In genomic region chr5:88686077-88686541, GRCh38 we compare ENCODE assay signal across 1 cellular context.
TF ChIP-seq lines count a peak whose summit lies in the region.

No MANE protein-coding gene starts in this region.

TF ChIP-seq in WTC11, 78 proteins besides CTCF, POLR2A, EP300 and RAD21 (continued from another document):
- no peak for TF ChIP-seq MXD4 (CRISPR knock-in tag; IDR thresholded peaks at IDR 0.05; ENCODE audit: borderline replicate concordance)
- no peak for TF ChIP-seq CDX4 (CRISPR knock-in tag; IDR thresholded peaks at IDR 0.05; ENCODE audit: borderline replicate concordance)
